27 cellular contexts compared by ENCODE assay signal in genomic region chr7:88083883-88084282, GRCh38.
"Had no signal": no experiment of that assay in that cellular context is flagged by ENCODE, and none has a peak within 500 bp of the region (broad histone marks: within the 10 kb centered on the region; RNA-seq: fewer than 3 reads in every experiment).

No MANE protein-coding gene starts in this region.

- ATAC-seq: stimulated activated effector memory CD8-positive, alpha-beta T cell treated with anti-CD3 and anti-CD28 coated beads, Interleukin-12 subunit alpha, Interleukin-12 subunit beta, amount 100 ng/mL, for 72 hours; stimulated activated memory B cell treated with anti-CD40 and anti-IgM and Interleukin-4, amounts not matched to agents 10 μg/mL and 1 μg/mL and 100 μg/mL, for 72 hours; stimulated activated naive B cell treated with anti-CD40 and anti-IgM and Interleukin-4, amounts not matched to agents 10 μg/mL and 1 μg/mL and 100 μg/mL, for 72 hours; stimulated activated naive CD8-positive, alpha-beta T cell treated with anti-CD3 and anti-CD28 coated beads, Interleukin-15, amount 100 ng/mL, for 72 hours; stimulated activated naive CD8-positive, alpha-beta T cell treated with anti-CD3 and anti-CD28 coated beads, Interleukin-15, Interleukin-2, amounts not matched to agents 100 U/mL and 50 U/mL, for 24 hours; upper lobe of right lung had no signal

- H3K27ac ChIP-seq: stomach, suprapubic skin, testis, thoracic aorta, thyroid gland, tibial artery, tibial nerve, transverse colon, upper lobe of left lung, upper lobe of right lung, uterus, vagina had no signal

- FAIRE-seq: urothelium cell line had no signal

- H3K4me3 ChIP-seq: stomach, suprapubic skin, testis, thoracic aorta, thyroid gland, tibial artery, tibial nerve, transverse colon, upper lobe of left lung, upper lobe of right lung, uterus, vagina had no signal

- H3K4me1 ChIP-seq: stomach, suprapubic skin, testis, thyroid gland, tibial artery, transverse colon, upper lobe of left lung, upper lobe of right lung, uterus, vagina had no signal

- H3K27me3 ChIP-seq: stomach, suprapubic skin, testis, thyroid gland, tibial artery, tibial nerve, transverse colon, upper lobe of left lung, upper lobe of right lung, uterus, vagina had no signal

- H3K36me3 ChIP-seq: stomach, suprapubic skin, thoracic aorta, thyroid gland, tibial artery, tibial nerve, transverse colon, upper lobe of left lung, upper lobe of right lung, uterus, vagina had no signal

- DNase-seq: stimulated activated CD4-positive, alpha-beta T cell treated with anti-CD3 and anti-CD28 coated beads, Interleukin-2, amount 100 ng/mL, for 48 hours; stimulated activated CD4-positive, alpha-beta T cell treated with anti-CD3 and anti-CD28 coated beads, Interleukin-4, amount 100 ng/mL, for 1 hour; stimulated activated CD4-positive, alpha-beta T cell treated with anti-CD3 and anti-CD28 coated beads, Interleukin-4, amount 100 ng/mL, for 24 hours; stimulated activated CD4-positive, alpha-beta T cell treated with anti-CD3 and anti-CD28 coated beads, Interleukin-4, amount 100 ng/mL, for 4 hours; stimulated activated CD8-positive, alpha-beta memory T cell treated with anti-CD3 and anti-CD28 coated beads, Interleukin-4, amount 100 ng/mL, for 48 hours; stimulated activated naive B cell treated with anti-CD40 and anti-IgM and Interleukin-4, amounts not matched to agents 10 μg/mL and 1 μg/mL and 100 μg/mL, for 72 hours; stimulated activated naive CD4-positive, alpha-beta T cell; stimulated activated naive CD4-positive, alpha-beta T cell treated with Interleukin-2 at 50 U/mL for 16 hours; stimulated activated naive CD8-positive, alpha-beta T cell treated with anti-CD3 and anti-CD28 coated beads, Interleukin-15, amount 100 ng/mL, for 72 hours; stimulated activated naive CD8-positive, alpha-beta T cell treated with anti-CD3 and anti-CD28 coated beads, Interleukin-15, Interleukin-2, amounts not matched to agents 100 U/mL and 50 U/mL, for 24 hours; stomach; substantia nigra; testis; thyroid gland; tibial artery; transverse colon; trophoblast cell; upper lobe of left lung; upper lobe of right lung; uterus had no signal

- H3K9me3 ChIP-seq: stomach, suprapubic skin, testis, thoracic aorta, thyroid gland, tibial artery, tibial nerve, transverse colon, upper lobe of left lung, upper lobe of right lung, uterus, vagina had no signal
